8 cellular contexts compared by ENCODE assay signal in the genomic region with DNA sequence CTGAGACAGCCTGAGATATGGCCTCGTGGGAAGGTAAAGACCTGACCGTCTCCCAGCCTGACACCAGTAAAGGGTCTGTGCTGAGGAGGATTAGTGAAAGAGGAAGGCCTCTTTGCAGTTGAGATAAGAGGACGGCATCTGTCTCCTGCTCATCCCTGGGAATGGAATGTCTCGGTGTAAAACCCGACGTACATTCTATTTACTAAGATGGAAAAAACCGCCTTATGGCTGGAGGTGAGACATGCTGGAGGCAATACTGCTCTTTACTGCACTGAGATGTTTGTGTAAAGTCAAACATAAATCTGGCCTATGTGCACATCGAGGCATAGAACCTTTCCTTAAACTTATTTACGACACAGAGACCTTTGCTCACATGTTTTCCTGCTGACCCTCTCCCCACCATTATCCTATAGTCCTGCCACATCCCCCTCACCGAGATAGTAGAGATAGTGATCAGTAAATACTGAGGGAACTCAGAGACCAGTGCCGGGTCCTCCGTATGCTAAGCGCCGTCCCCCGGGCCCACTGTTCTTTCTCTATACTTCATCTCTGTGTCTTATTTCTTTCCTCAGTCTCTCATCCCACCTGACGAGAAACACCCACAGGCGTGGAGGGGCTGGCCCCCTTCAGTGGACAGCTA. TPM values are rescaled to one million over a fixed set of nuclear protein-coding genes. Genes with fewer than 3 reads are reported as not detected.
DNase-seq lines count a peak whose midpoint lies in the region; ATAC-seq and TF ChIP-seq lines count a peak whose summit lies in the region.
"Not testable (repeated sequence)": the region's sequence is repeated elsewhere in the genome, so short reads cannot be mapped to it uniquely, and the experiment has no call there.

No MANE protein-coding gene starts in this region.

- DNase-seq in IMR-90; T-cell; activated naive CD4-positive, alpha-beta T cell treated with anti-CD3 and anti-CD28 coated beads, Interleukin-2, amount 10 ng/mL, durations not matched to agents 7 days and 5 days; naive thymus-derived CD4-positive, alpha-beta T cell; stimulated activated naive CD8-positive, alpha-beta T cell treated with anti-CD3 and anti-CD28 coated beads, Interleukin-15, amount 100 ng/mL, for 72 hours: not testable (repeated sequence)
- peak in 1 of 10 donors; percentile 10 for DNase-seq in dorsolateral prefrontal cortex
- peak in 1 of 3 donors; percentile 47 for DNase-seq in right cardiac atrium

- H2BK120ac ChIP-seq in IMR-90 (ENCODE audit: low read depth, low read length) = peak overlapping the region; percentile 16; the same call in 1 of the 2 replicates

- not testable (repeated sequence) for BruUV-seq in IMR-90 (replicated peaks; lab: Mats Ljungman, UMichigan)

- peak overlapping the region; percentile 39 to 58 for H3K27ac Mint-ChIP-seq in T-cell
- H3K27ac Mint-ChIP-seq in activated naive CD4-positive, alpha-beta T cell treated with anti-CD3 and anti-CD28 coated beads, Interleukin-2, amount 10 ng/mL, durations not matched to agents 7 days and 5 days = not testable (repeated sequence)
- H3K27ac Mint-ChIP-seq in naive thymus-derived CD4-positive, alpha-beta T cell = peak overlapping the region in 6 of 9 donors; percentile 17 to 61 (median 49)
- peak overlapping the region; percentile 67 to 80 for H3K27ac Mint-ChIP-seq in stimulated activated naive CD8-positive, alpha-beta T cell treated with anti-CD3 and anti-CD28 coated beads, Interleukin-15, amount 100 ng/mL, for 72 hours

- H3K9ac ChIP-seq in BLaER1 = not testable (repeated sequence)
- peak overlapping the region; percentile 56; the same call in 1 of the 2 replicates for H3K9ac ChIP-seq in IMR-90 (ENCODE audit: low read depth, low read length)

- peak overlapping the region; percentile 45 to 84 (median 64) for H3K4me3 Mint-ChIP-seq in T-cell
- peak overlapping the region; percentile 23 for H3K4me3 Mint-ChIP-seq in activated naive CD4-positive, alpha-beta T cell treated with anti-CD3 and anti-CD28 coated beads, Interleukin-2, amount 10 ng/mL, durations not matched to agents 7 days and 5 days
- H3K4me3 Mint-ChIP-seq in naive thymus-derived CD4-positive, alpha-beta T cell = peak overlapping the region; percentile 51 to 92 (median 78)
- H3K4me3 Mint-ChIP-seq in stimulated activated naive CD8-positive, alpha-beta T cell treated with anti-CD3 and anti-CD28 coated beads, Interleukin-15, amount 100 ng/mL, for 72 hours = peak overlapping the region; percentile 74 to 93

- H2AK5ac ChIP-seq in IMR-90 (ENCODE audit: low read depth, low read length) = not testable (repeated sequence)

- peak overlapping the region; percentile 7; the same call in 1 of the 2 replicates for H3K4me2 ChIP-seq in BLaER1
- peak overlapping the region; percentile 78 for H3K4me2 ChIP-seq in IMR-90 (ENCODE audit: low read depth, low read length)

- not testable (repeated sequence) for TF ChIP-seq RAD21 in IMR-90 (IDR thresholded peaks at IDR 0.05; ENCODE audit: low read length)

- dilution Hi-C loops in IMR-90 (cut with HindIII; ENCODE audit: low sequenced_read_pairs, unreplicated experiment) = not testable (repeated sequence)

- peaks cover 55 to 60% (median 59%) of the 10 kb centered on the region in 3 donors for H3K4me1 Mint-ChIP-seq in T-cell
- peaks cover 51% of the 10 kb centered on the region for H3K4me1 Mint-ChIP-seq in activated naive CD4-positive, alpha-beta T cell treated with anti-CD3 and anti-CD28 coated beads, Interleukin-2, amount 10 ng/mL, durations not matched to agents 7 days and 5 days
- peaks cover 39 to 64% (median 57%) of the 10 kb centered on the region in 7 donors for H3K4me1 Mint-ChIP-seq in naive thymus-derived CD4-positive, alpha-beta T cell
- H3K4me1 Mint-ChIP-seq in stimulated activated naive CD8-positive, alpha-beta T cell treated with anti-CD3 and anti-CD28 coated beads, Interleukin-15, amount 100 ng/mL, for 72 hours = peaks cover 51% of the 10 kb centered on the region

- peak overlapping the region; percentile 76 for H3K4ac ChIP-seq in IMR-90 (ENCODE audit: low read depth, low read length)

- H3K27me3 Mint-ChIP-seq in T-cell; activated naive CD4-positive, alpha-beta T cell treated with anti-CD3 and anti-CD28 coated beads, Interleukin-2, amount 10 ng/mL, durations not matched to agents 7 days and 5 days; naive thymus-derived CD4-positive, alpha-beta T cell; stimulated activated naive CD8-positive, alpha-beta T cell treated with anti-CD3 and anti-CD28 coated beads, Interleukin-15, amount 100 ng/mL, for 72 hours: not testable (repeated sequence)

- H2AFZ ChIP-seq in IMR-90 (replicated peaks; ENCODE audit: low read length, poor library complexity) = not testable (repeated sequence)

- POLR2A ChIA-PET in IMR-90 (lab: Charles Lee; ENCODE audit: unreplicated experiment); T-cell (lab: Charles Lee): not testable (repeated sequence)
- POLR2A ChIA-PET in naive thymus-derived CD4-positive, alpha-beta T cell (lab: Charles Lee) = interaction anchor here (0.7 to 3.3 kb wide), 2 partner anchors 394 to 1504 kb away, joined by 3 to 20 read pairs; partner anchors contain the start of genes GAS5 and ZBTB37

- intact Hi-C loops in IMR-90 (cut with micrococcal nuclease) (loop anchor here (5.0 kb wide), 1 partner anchor 543 kb away; no protein-coding TSS in a partner anchor), dorsolateral prefrontal cortex (cut with DNase I) (loop anchor here (5.0 kb wide), 4 partner anchors 237 to 787 kb away; partner anchors contain the start of genes KLHL20 (in 2 of the 2), CENPL (in 1 of the 2), DARS2 (in 1 of the 2) and GAS5 (in 1 of the 2)), right cardiac atrium (cut with DNase I) (loop anchor here in 2 of 4 donors (5.0 to 10.0 kb wide), 2 partner anchors 43 to 240 kb away; partner anchors contain the start of gene KLHL20 (in 1 of the 2))
- intact Hi-C loops in naive thymus-derived CD4-positive, alpha-beta T cell (cut with micrococcal nuclease) = not testable (repeated sequence)

- H3K9me3 Mint-ChIP-seq in T-cell = peaks cover 4 to 15% (median 7%) of the 10 kb centered on the region in 3 donors
- H3K9me3 Mint-ChIP-seq in activated naive CD4-positive, alpha-beta T cell treated with anti-CD3 and anti-CD28 coated beads, Interleukin-2, amount 10 ng/mL, durations not matched to agents 7 days and 5 days = peaks cover 25% of the 10 kb centered on the region
- H3K9me3 Mint-ChIP-seq in naive thymus-derived CD4-positive, alpha-beta T cell = peaks cover 0 to 25% (median 14%) of the 10 kb centered on the region in 11 donors
- peaks cover 17 to 23% of the 10 kb centered on the region in 2 donors for H3K9me3 Mint-ChIP-seq in stimulated activated naive CD8-positive, alpha-beta T cell treated with anti-CD3 and anti-CD28 coated beads, Interleukin-15, amount 100 ng/mL, for 72 hours

- not testable (repeated sequence) for H3K27ac ChIP-seq in BLaER1; naive thymus-derived CD4-positive, alpha-beta T cell (ENCODE audit: low read depth, low read length)
- H3K27ac ChIP-seq in IMR-90 (ENCODE audit: insufficient read depth, low read length) (peak overlapping the region; percentile 60; the same call in 1 of the 2 replicates), dorsolateral prefrontal cortex (peak overlapping the region in 8 of 59 donors; percentile 5 to 97 (median 41)), right cardiac atrium (ENCODE audit: low read length) (peak overlapping the region; percentile 61)

- H4K20me1 ChIP-seq in BLaER1 (peaks cover 20% of the 10 kb centered on the region), IMR-90 (ENCODE audit: insufficient read depth, low read length) (peaks cover 18% of the 10 kb centered on the region; the same call in 1 of the 2 replicates)

- H3K14ac ChIP-seq in IMR-90 (replicated peaks; ENCODE audit: low read depth, low read length) = peak overlapping the region; percentile 58; the same call in 1 of the 2 replicates

- not testable (repeated sequence) for H4K5ac ChIP-seq in IMR-90 (ENCODE audit: low read depth, low read length)

- H3K79me1 ChIP-seq in IMR-90 (ENCODE audit: low read depth in 1 of 2, low read length in 2 of 2) = peaks cover 10 to 66% of the 10 kb centered on the region in 2 experiments; a peak in 3 of 4 replicates

- H2BK15ac ChIP-seq in IMR-90 (ENCODE audit: low read depth, low read length) = not testable (repeated sequence)

- H4K8ac ChIP-seq in IMR-90 (ENCODE audit: low read depth in 2 of 2, low read length in 2 of 2) = peak overlapping the region in 1 of 2 experiments; percentile 58; a peak in 2 of 4 replicates

- peak overlapping the region; percentile 91 for H2BK5ac ChIP-seq in IMR-90 (ENCODE audit: low read depth, low read length, poor library complexity, severe bottlenecking)

- peaks cover 27% of the 10 kb centered on the region for H3K9me3 ChIP-seq in BLaER1
- H3K9me3 ChIP-seq in IMR-90 (ENCODE audit: control insufficient read depth, insufficient read depth, low read length); right cardiac atrium (ENCODE audit: control insufficient read depth, low read length): not testable (repeated sequence)
- H3K9me3 ChIP-seq in naive thymus-derived CD4-positive, alpha-beta T cell (ENCODE audit: control insufficient read depth in 2 of 3, low read length in 3 of 3) = peaks cover 0 to 13% (median 3%) of the 10 kb centered on the region in 3 experiments

- H3K56ac ChIP-seq in IMR-90 (ENCODE audit: extremely low read depth, insufficient read depth, low read length) = not testable (repeated sequence)

- TF ChIP-seq POLR2A in IMR-90 (IDR thresholded peaks at IDR 0.05; ENCODE audit: low read depth, low read length) = not testable (repeated sequence)

- H3K36me3 ChIP-seq in BLaER1 = peaks cover 26% of the 10 kb centered on the region
- H3K36me3 ChIP-seq in IMR-90 (ENCODE audit: control insufficient read depth, insufficient read depth, low read length) = not testable (repeated sequence)
- H3K36me3 ChIP-seq in naive thymus-derived CD4-positive, alpha-beta T cell (ENCODE audit: control insufficient read depth in 2 of 3, insufficient read depth in 3 of 3, low read length in 3 of 3) = peaks cover 0 to 13% (median 0%) of the 10 kb centered on the region in 3 experiments

- H3K4me1 ChIP-seq in BLaER1 = peaks cover 33% of the 10 kb centered on the region
- H3K4me1 ChIP-seq in IMR-90 (ENCODE audit: control insufficient read depth, insufficient read depth, low read length) = peaks cover 16% of the 10 kb centered on the region
- not testable (repeated sequence) for H3K4me1 ChIP-seq in right cardiac atrium (ENCODE audit: control insufficient read depth, insufficient read depth, low read length)
- H3K4me1 ChIP-seq in naive thymus-derived CD4-positive, alpha-beta T cell (ENCODE audit: control insufficient read depth in 2 of 2, insufficient read depth in 2 of 2, low read length in 2 of 2) = peaks cover 20 to 27% of the 10 kb centered on the region in 2 donors

- not testable (repeated sequence) for H2AK9ac ChIP-seq in IMR-90 (replicated peaks; ENCODE audit: low read depth, low read length, poor library complexity)

- not testable (repeated sequence) for H3K4me3 ChIP-seq in BLaER1; right cardiac atrium (ENCODE audit: low read length); naive thymus-derived CD4-positive, alpha-beta T cell (ENCODE audit: low read length)
- H3K4me3 ChIP-seq in IMR-90 (ENCODE audit: insufficient read depth, low read depth, low read length) (0 out of 2 replicates have a peak overlapping the region, but pooled peaks have one; percentile 27), dorsolateral prefrontal cortex (peak overlapping the region in 49 of 59 donors; percentile 63 to 98 (median 90))

- peak overlapping the region; percentile 32; the same call in 1 of the 2 replicates for H2BK20ac ChIP-seq in IMR-90 (ENCODE audit: low read depth, low read length)

- H3K27me3 ChIP-seq in BLaER1; IMR-90 (ENCODE audit: control insufficient read depth, insufficient read depth, low read length); dorsolateral prefrontal cortex; right cardiac atrium (ENCODE audit: control insufficient read depth, insufficient read depth); naive thymus-derived CD4-positive, alpha-beta T cell (ENCODE audit: control insufficient read depth in 2 of 2, insufficient read depth in 2 of 2, low read length in 2 of 2): not testable (repeated sequence)

- TF ChIP-seq CTCF in IMR-90 (conservative IDR thresholded peaks at IDR 0.05; ENCODE audit: low read depth, low read length); dorsolateral prefrontal cortex (IDR thresholded peaks at IDR 0.05 in 54 of 56, conservative IDR thresholded peaks at IDR 0.05 in 2 of 56; ENCODE audit: low read depth in 1 of 56, partially characterized antibody in 56 of 56): not testable (repeated sequence)

- no CpG with 5 or more reads among the region's 17 CpGs for WGBS in IMR-90 (ENCODE audit: extremely low coverage in 2 of 2, insufficient read length in 1 of 2), 2 experiments
- 57% methylated on average over 17 of the region's 17 CpGs for WGBS in right cardiac atrium

- H3K36me3 Mint-ChIP-seq in T-cell = peaks cover 41% of the 10 kb centered on the region
- peaks cover 50% of the 10 kb centered on the region for H3K36me3 Mint-ChIP-seq in activated naive CD4-positive, alpha-beta T cell treated with anti-CD3 and anti-CD28 coated beads, Interleukin-2, amount 10 ng/mL, durations not matched to agents 7 days and 5 days
- peaks cover 15 to 55% (median 32%) of the 10 kb centered on the region in 5 donors for H3K36me3 Mint-ChIP-seq in naive thymus-derived CD4-positive, alpha-beta T cell

- H3K23ac ChIP-seq in IMR-90 (ENCODE audit: low read depth, low read length) = peak overlapping the region; percentile 58; the same call in 1 of the 2 replicates

- H3K18ac ChIP-seq in IMR-90 (ENCODE audit: low read depth, low read length) = peak overlapping the region; percentile 51

- peak overlapping the region; percentile 24; the same call in 1 of the 2 replicates for H4K91ac ChIP-seq in IMR-90 (ENCODE audit: insufficient read depth, low read depth, low read length)

- in situ Hi-C loops in IMR-90 (cut with MboI; ENCODE audit: low sequenced_read_pairs) = not testable (repeated sequence)

- CTCF ChIA-PET in IMR-90 (lab: Yijun Ruan, JAX) = not testable (repeated sequence)
- CTCF ChIA-PET in T-cell (lab: Charles Lee) = interaction anchor here in 1 of 2 donors (2.1 kb wide), 1 partner anchor 45 kb away, joined by 7 read pairs; no protein-coding TSS in a partner anchor
- CTCF ChIA-PET in activated naive CD4-positive, alpha-beta T cell treated with anti-CD3 and anti-CD28 coated beads, Interleukin-2, amount 10 ng/mL, durations not matched to agents 7 days and 5 days (lab: Charles Lee) = interaction anchor here (0.9 to 2.4 kb wide), 2 partner anchors 30 to 45 kb away, joined by 3 to 14 read pairs; no protein-coding TSS in a partner anchor
- CTCF ChIA-PET in naive thymus-derived CD4-positive, alpha-beta T cell (lab: Charles Lee) = interaction anchor here (0.7 kb wide), 1 partner anchor 45 kb away, joined by 3 read pairs; no protein-coding TSS in a partner anchor

- not testable (repeated sequence) for H3K9me1 ChIP-seq in IMR-90 (ENCODE audit: insufficient read depth, low read length)

- not testable (repeated sequence) for ATAC-seq in IMR-90 (ENCODE audit: low read depth); T-cell (replicated peaks in 1 of 4); right cardiac atrium; naive thymus-derived CD4-positive, alpha-beta T cell; stimulated activated naive CD8-positive, alpha-beta T cell treated with anti-CD3 and anti-CD28 coated beads, Interleukin-15, amount 100 ng/mL, for 72 hours

RNA-seq across cellular contexts. Expression of gene PRDX6, which starts 2.2 kb away (rescaled TPM):
- total RNA-seq in IMR-90 (2012; rRNA removed) = 293 and 373 TPM in 2 replicates
- polyA plus RNA-seq in IMR-90 (2012; rRNA removed) = 348 and 426 TPM in 2 replicates
- polyA plus RNA-seq in IMR-90 (2012; cell fraction: cytosol; rRNA removed) = 183 and 353 TPM in 2 replicates
- 78.5 and 401 TPM in 2 replicates for polyA plus RNA-seq in IMR-90 (2012; cell fraction: nucleus; rRNA removed; ENCODE audit: low replicate concordance)
- total RNA-seq in T-cell = 100 to 1,000 TPM in 2 of 5 donors, 10 to 100 TPM in 3; 70.7 to 108 (median 98.3) TPM
- 100 to 1,000 TPM; 106 to 313 (median 170) TPM for total RNA-seq in dorsolateral prefrontal cortex
- total RNA-seq in right cardiac atrium = 100 to 1,000 TPM; 638 to 760 (median 675) TPM
- 756 TPM for polyA plus RNA-seq in right cardiac atrium
- 100 to 1,000 TPM in 2 of 5 experiments, 10 to 100 TPM in 3; 84.8 to 117 (median 95.0) TPM for total RNA-seq in naive thymus-derived CD4-positive, alpha-beta T cell
- 100 to 1,000 TPM; 148 to 150 TPM for polyA plus RNA-seq in naive thymus-derived CD4-positive, alpha-beta T cell

Comparison
In these comparisons a context has a peak if more than half of its experiments do, and no peak if none do; other contexts are left out.
1. H3K4me3 Mint-ChIP-seq: peak in every context shown above with its lines; median percentile 84 in stimulated activated naive CD8-positive, alpha-beta T cell treated with anti-CD3 and anti-CD28 coated beads, Interleukin-15, amount 100 ng/mL, for 72 hours; 78 in naive thymus-derived CD4-positive, alpha-beta T cell; 64 in T-cell; 23 in activated naive CD4-positive, alpha-beta T cell treated with anti-CD3 and anti-CD28 coated beads, Interleukin-2, amount 10 ng/mL, durations not matched to agents 7 days and 5 days.